Comparison of ENCODE assay signal across 1 cellular context in the genomic region with DNA sequence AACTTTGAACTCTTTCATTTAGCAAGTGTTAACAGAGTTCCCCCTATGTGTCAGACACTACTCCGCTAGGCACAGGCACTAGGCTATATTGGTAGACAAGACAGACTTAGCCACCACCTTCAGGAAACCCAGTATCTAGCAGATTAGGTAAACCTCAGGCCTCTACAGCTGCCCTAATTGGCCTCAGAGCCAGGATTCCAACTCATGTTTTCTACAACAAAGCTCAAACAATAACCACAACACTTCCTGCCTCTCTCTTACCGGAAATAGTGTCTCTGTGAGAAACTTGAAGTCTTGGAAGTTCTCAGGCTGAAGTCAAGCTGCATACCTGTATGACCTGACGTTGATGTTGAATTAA.
TF ChIP-seq lines count a peak whose summit lies in the region.

No MANE protein-coding gene starts in this region.

TF ChIP-seq in GM23338, 12 proteins besides CTCF, POLR2A, EP300 and RAD21 (continued from another document):
- TF ChIP-seq ZNF462 (CRISPR knock-in tag; IDR thresholded peaks at IDR 0.05) (no peak), ZNF331 (CRISPR knock-in tag; IDR thresholded peaks at IDR 0.05; ENCODE audit: low read depth) (no peak), NANOG (IDR thresholded peaks at IDR 0.05; ENCODE audit: borderline replicate concordance) (no peak)
TF ChIP-seq in GM23338: peak in this region for 0.
